17 cellular contexts compared by ENCODE assay signal in genomic region chr10:52653510-52653909, GRCh38.
DNase-seq lines count a peak whose midpoint lies in the region; ATAC-seq and TF ChIP-seq lines count a peak whose summit lies in the region.
"Had no signal": no experiment of that assay in that cellular context is flagged by ENCODE, and none has a peak within 500 bp of the region (broad histone marks: within the 10 kb centered on the region; RNA-seq: fewer than 3 reads in every experiment).

No MANE protein-coding gene starts in this region.

- no peak overlapping the region for H3K4me3 ChIP-seq in dorsolateral prefrontal cortex
- H3K4me3 ChIP-seq: tibial nerve had no signal

- intact Hi-C loops in dorsolateral prefrontal cortex (cut with DNase I) = loop anchor here (5.0 to 10.0 kb wide), 2 partner anchors 339 to 346 kb away; partner anchors contain the start of gene DKK1 (in 1 of the 2)

- DNase-seq in NCI-H748 (lab: John Stamatoyannopoulos, UW; ENCODE audit: unreplicated experiment) = peak; percentile 10
- no peak for DNase-seq in NCI-H748 treated with DMSO at 0.1 percent for 48 hours (lab: John Stamatoyannopoulos, UW)
- DNase-seq in dorsolateral prefrontal cortex = peak in 6 of 10 donors; percentile 5 to 64 (median 39)
- DNase-seq in midbrain (lab: John Stamatoyannopoulos, UW) = peak; percentile 78
- no peak for DNase-seq in SHP77 (lab: John Stamatoyannopoulos, UW)
- DNase-seq in Kasumi-1 (lab: John Stamatoyannopoulos, UW) = no peak
- no peak for DNase-seq in LoVo (ENCODE audit: low spot score)
- DNase-seq: activated CD8-positive, alpha-beta memory T cell treated with anti-CD3 and anti-CD28 coated beads, Interleukin-2, amount 10 ng/mL, durations not matched to agents 7 days and 5 days; activated naive CD4-positive, alpha-beta T cell treated with anti-CD3 and anti-CD28 coated beads for 36 hours; brain microvascular endothelial cell; IMR-90; kidney; NCI-H1092 treated with DMSO at 0.1 percent for 48 hours; NCI-H446 had no signal

- peak; percentile 26 to 76 (median 58) for TF ChIP-seq CTCF in dorsolateral prefrontal cortex (IDR thresholded peaks at IDR 0.05 in 54 of 56, conservative IDR thresholded peaks at IDR 0.05 in 2 of 56; ENCODE audit: low read depth in 1 of 56, partially characterized antibody in 56 of 56)

- H3K27ac ChIP-seq in dorsolateral prefrontal cortex = peak overlapping the region in 58 of 59 donors; percentile 7 to 94 (median 85)
- H3K27ac ChIP-seq: brain microvascular endothelial cell, tibial nerve had no signal

- no peaks in the 10 kb centered on the region for H3K27me3 ChIP-seq in dorsolateral prefrontal cortex
- H3K27me3 ChIP-seq: brain microvascular endothelial cell, tibial nerve had no signal

- ATAC-seq in HG03108 (IDR thresholded peaks at IDR 0.05; ENCODE audit: unreplicated experiment) = no peak
- ATAC-seq: activated CD8-positive, alpha-beta memory T cell treated with anti-CD3 and anti-CD28 coated beads, Interleukin-2, amount 10 ng/mL, durations not matched to agents 7 days and 5 days; WTC11 had no signal

Comparison
In these comparisons a context has a peak if more than half of its experiments do, and no peak if none do; other contexts are left out.
1. DNase-seq: peak in NCI-H748 (single experiment), dorsolateral prefrontal cortex (6 of 10) and midbrain (single experiment); none in NCI-H748 treated with DMSO at 0.1 percent for 48 hours (single experiment), SHP77 (0 of 2), Kasumi-1 (0 of 2) and LoVo (single experiment).